ENCODE assay signal across 7 cellular contexts in genomic region chr10:44422153-44422552, GRCh38. TPM values are rescaled to one million over a fixed set of nuclear protein-coding genes. Genes with fewer than 3 reads are reported as not detected.
"Had no signal": no experiment of that assay in that cellular context is flagged by ENCODE, and none has a peak within 500 bp of the region (broad histone marks: within the 10 kb centered on the region; RNA-seq: fewer than 3 reads in every experiment).

No MANE protein-coding gene starts in this region.

- ATAC-seq: GM23338, K562 had no signal

- DNase-seq: H9, HCEC 1CT, IMR-90, KG1 had no signal

- H3K4me3 ChIP-seq: GM23338, K562 had no signal

RNA-seq across cellular contexts. Expression of gene CXCL12, which starts 37.3 kb away (rescaled TPM):
- total RNA-seq: HT-29 had no signal
- polyA plus RNA-seq: K562 had no signal
